ENCODE assay signal across 9 cellular contexts in genomic region chr12:111274820-111275219, GRCh38.
DNase-seq lines count a peak whose midpoint lies in the region; ATAC-seq and TF ChIP-seq lines count a peak whose summit lies in the region.
"Had no signal": no experiment of that assay in that cellular context is flagged by ENCODE, and none has a peak within 500 bp of the region (broad histone marks: within the 10 kb centered on the region; RNA-seq: fewer than 3 reads in every experiment).

No MANE protein-coding gene starts in this region.

- no peaks in the 10 kb centered on the region for H4K20me1 ChIP-seq in OCI-LY7 (ENCODE audit: insufficient read depth, low read length)
- H4K20me1 ChIP-seq in fibroblast of lung (ENCODE audit: control insufficient read depth, extremely low read depth, insufficient read depth, low read length), result no peaks in the 10 kb centered on the region

- in situ Hi-C loops in ACHN (cut with HindIII; ENCODE audit: low pct_ligation_motif_present, low pct_unique_long_range_greater_than_20kb, low sequenced_read_pairs), result no loop called here

- CTCF ChIA-PET in OCI-LY7 (lab: Charles Lee; ENCODE audit: unreplicated experiment), result no interaction called here

- POLR2A ChIA-PET in OCI-LY7 (lab: Charles Lee), result interaction anchor here (0.6 to 0.7 kb wide), 2 partner anchors 262 to 461 kb away, joined by 3 to 4 read pairs; no protein-coding TSS in a partner anchor

- H3K9me3 ChIP-seq in OCI-LY7 (ENCODE audit: low read length) (no peaks in the 10 kb centered on the region), fibroblast of lung (ENCODE audit: control insufficient read depth, insufficient read depth, low read depth, low read length) (no peaks in the 10 kb centered on the region), body of pancreas (no peaks in the 10 kb centered on the region)

- H3K4me3 ChIP-seq in OCI-LY7 (ENCODE audit: low read depth, low read length, poor library complexity, severe bottlenecking) (no peak overlapping the region), fibroblast of lung (replicated peaks in 1 of 4; ENCODE audit: control extremely low read depth in 1 of 4, insufficient read depth in 1 of 4, low read depth in 3 of 4, low read length in 4 of 4) (no peak overlapping the region), body of pancreas (no peak overlapping the region)

- H3K27me3 ChIP-seq in fibroblast of lung (ENCODE audit: control insufficient read depth, insufficient read depth, low read length) (peaks cover 5% of the 10 kb centered on the region), body of pancreas (no peaks in the 10 kb centered on the region)

- TF ChIP-seq POLR2A in body of pancreas (IDR thresholded peaks at IDR 0.05), result no peak

- TF ChIP-seq CTCF in GM12873 (IDR thresholded peaks at IDR 0.05; ENCODE audit: insufficient read depth, low read depth, low read length, missing control alignments), result peak; percentile 56
- peak; percentile 78 for TF ChIP-seq CTCF in OCI-LY7 (conservative IDR thresholded peaks at IDR 0.05; ENCODE audit: low read length)
- TF ChIP-seq CTCF in fibroblast of lung (conservative IDR thresholded peaks at IDR 0.05 in 1 of 2, IDR thresholded peaks at IDR 0.05 in 1 of 2; ENCODE audit: low read depth in 1 of 2, low read length in 2 of 2), result peak; percentile 40 to 52
- TF ChIP-seq CTCF in body of pancreas (IDR thresholded peaks at IDR 0.05), result peak in 1 of 7 experiments; percentile 11

- BruUV-seq in OCI-LY7 (replicated peaks; lab: Mats Ljungman, UMichigan), result no TSS peak

- no peak overlapping the region for H2AFZ ChIP-seq in OCI-LY7 (ENCODE audit: low read length)
- H2AFZ ChIP-seq in fibroblast of lung (ENCODE audit: low read length), result no peak overlapping the region

- H3K36me3 ChIP-seq in OCI-LY7 (ENCODE audit: insufficient read depth, low read length) (no peaks in the 10 kb centered on the region), fibroblast of lung (ENCODE audit: control insufficient read depth, insufficient read depth, low read length) (no peaks in the 10 kb centered on the region), body of pancreas (replicated peaks in 1 of 2; ENCODE audit: insufficient read depth in 1 of 2, low read depth in 2 of 2) (no peaks in the 10 kb centered on the region)

- no peak overlapping the region for H3K9ac ChIP-seq in fibroblast of lung (ENCODE audit: insufficient read depth, low read length)

- H3K9me2 ChIP-seq in OCI-LY7 (ENCODE audit: insufficient read depth, low read length), result no peaks in the 10 kb centered on the region

- H3K4me1 ChIP-seq in OCI-LY7 (ENCODE audit: insufficient read depth, low read length, poor library complexity, severe bottlenecking), result no peaks in the 10 kb centered on the region
- no peaks in the 10 kb centered on the region for H3K4me1 ChIP-seq in fibroblast of lung (ENCODE audit: control insufficient read depth, extremely low read depth, insufficient read depth, low read length)
- H3K4me1 ChIP-seq in body of pancreas, result no peaks in the 10 kb centered on the region

- H3K4me2 ChIP-seq in OCI-LY7 (ENCODE audit: low read length) (no peak overlapping the region), fibroblast of lung (ENCODE audit: extremely low read depth, insufficient read depth, low read length) (no peak overlapping the region)

- H3K27ac ChIP-seq in OCI-LY7 (ENCODE audit: low read depth, low read length, poor library complexity, severe bottlenecking), result no peak overlapping the region
- H3K27ac ChIP-seq in fibroblast of lung (ENCODE audit: insufficient read depth, low read length), result no peak overlapping the region
- no peak overlapping the region for H3K27ac ChIP-seq in body of pancreas

- ATAC-seq in GM21390 (IDR thresholded peaks at IDR 0.05; ENCODE audit: unreplicated experiment), result no peak
- no peak for ATAC-seq in body of pancreas

- WGBS in body of pancreas, 2 donors, result 69 to 77% methylated on average over 6 of the region's 6 CpGs

- H3K79me2 ChIP-seq in OCI-LY7 (ENCODE audit: insufficient read depth, low read depth, low read length), result no peaks in the 10 kb centered on the region
- no peaks in the 10 kb centered on the region for H3K79me2 ChIP-seq in fibroblast of lung (ENCODE audit: control insufficient read depth, insufficient read depth, low read length)

- intact Hi-C loops in OCI-LY7 (cut with micrococcal nuclease; ENCODE audit: unreplicated experiment), result no loop called here
- intact Hi-C loops in body of pancreas (cut with DNase I), result no loop called here

- DNase-seq in ACHN, result peak; percentile 28
- DNase-seq in OCI-LY7 (ENCODE audit: low spot score), result peak; percentile 19
- no peak for DNase-seq in fibroblast of lung (ENCODE audit: low read depth in 2 of 2)
- DNase-seq in body of pancreas, result no peak
- no peak for DNase-seq in midbrain (lab: John Stamatoyannopoulos, UW)
- no peak for DNase-seq in NCI-H446 treated with DMSO at 0.1 percent for 48 hours (lab: John Stamatoyannopoulos, UW)
- DNase-seq: T1000 had no signal

Comparison
In these comparisons a context has a peak if more than half of its experiments do, and no peak if none do; other contexts are left out.
1. DNase-seq: peak in ACHN (single experiment) and OCI-LY7 (single experiment); none in fibroblast of lung (0 of 2), body of pancreas (0 of 4), midbrain (single experiment) and NCI-H446 treated with DMSO at 0.1 percent for 48 hours (single experiment).